11 cellular contexts compared by ENCODE assay signal in the genomic region with DNA sequence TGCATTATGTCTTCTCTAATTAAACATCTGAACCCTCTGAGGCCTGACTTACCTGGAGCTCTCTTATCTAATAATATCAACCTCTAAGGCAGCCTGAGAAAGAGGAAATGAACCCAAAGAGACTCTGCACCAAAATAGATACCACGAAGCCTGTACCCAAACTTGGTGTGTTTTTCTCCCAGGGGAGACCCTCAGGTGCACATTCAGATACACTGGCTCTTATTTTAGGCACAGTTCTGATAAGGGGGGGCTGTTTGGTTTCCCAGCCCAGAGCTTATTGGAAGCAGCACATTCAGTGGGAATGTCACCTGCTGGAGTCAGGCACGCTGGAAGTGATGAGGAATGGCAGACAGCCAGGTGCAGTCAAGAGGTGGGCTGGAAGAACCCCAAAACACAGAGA. TPM values are rescaled to one million over a fixed set of nuclear protein-coding genes. Genes with fewer than 3 reads are reported as not detected.
DNase-seq lines count a peak whose midpoint lies in the region; ATAC-seq and TF ChIP-seq lines count a peak whose summit lies in the region.
"Had no signal": no experiment of that assay in that cellular context is flagged by ENCODE, and none has a peak within 500 bp of the region (broad histone marks: within the 10 kb centered on the region; RNA-seq: fewer than 3 reads in every experiment).

No MANE protein-coding gene starts in this region.

- TF ChIP-seq CTCF in RWPE1 (conservative IDR thresholded peaks at IDR 0.05; ENCODE audit: low read depth): no peak

- ATAC-seq in GM21576 (IDR thresholded peaks at IDR 0.05; ENCODE audit: unreplicated experiment): peak; percentile 57
- peak; percentile 64 for ATAC-seq in HG03354 (IDR thresholded peaks at IDR 0.05; ENCODE audit: poor library complexity, severe bottlenecking, unreplicated experiment)
- ATAC-seq: A549 had no signal

- H3K4me3 ChIP-seq in mucosa of rectum (ENCODE audit: low read length in 2 of 2): no peak overlapping the region
- H3K4me3 ChIP-seq: A549 had no signal

- peak overlapping the region; percentile 59 for H3K4me3 Mint-ChIP-seq in activated CD4-positive, alpha-beta T cell treated with anti-CD3 and anti-CD28 coated beads, Interleukin-2, amount 10 ng/mL, durations not matched to agents 7 days and 5 days
- H3K4me3 Mint-ChIP-seq: dendritic cell treated with granulocyte-macrophage colony-stimulating factor and Interleukin-4, amounts not matched to agents 40 ng/mL and 50 ng/mL, for 4 days had no signal

- peaks cover 7% of the 10 kb centered on the region for H3K4me1 Mint-ChIP-seq in activated CD4-positive, alpha-beta T cell treated with anti-CD3 and anti-CD28 coated beads, Interleukin-2, amount 10 ng/mL, durations not matched to agents 7 days and 5 days

- peaks cover 0 to 2% of the 10 kb centered on the region in 2 donors for H3K4me1 ChIP-seq in mucosa of rectum (ENCODE audit: control insufficient read depth in 2 of 2, insufficient read depth in 2 of 2, low read length in 2 of 2)
- H3K4me1 ChIP-seq: A549 had no signal

- no peak for DNase-seq in activated CD4-positive, alpha-beta T cell treated with anti-CD3 and anti-CD28 coated beads, Interleukin-2, amount 10 ng/mL, durations not matched to agents 7 days and 5 days
- DNase-seq in activated CD4-positive, alpha-beta T cell treated with anti-CD3 and anti-CD28 coated beads for 1 hour: no peak
- DNase-seq in RWPE1 (ENCODE audit: low spot score) (no peak), KBM-7 (no peak)
- no peak for DNase-seq in activated CD4-positive, alpha-beta T cell treated with anti-CD3 and anti-CD28 coated beads, Interleukin-2, amount 50 U/mL, for 4 hours
- DNase-seq: nucleus accumbens had no signal

- H3K9me3 Mint-ChIP-seq in activated CD4-positive, alpha-beta T cell treated with anti-CD3 and anti-CD28 coated beads, Interleukin-2, amount 10 ng/mL, durations not matched to agents 7 days and 5 days: no peaks in the 10 kb centered on the region
- H3K9me3 Mint-ChIP-seq: dendritic cell treated with granulocyte-macrophage colony-stimulating factor and Interleukin-4, amounts not matched to agents 40 ng/mL and 50 ng/mL, for 4 days had no signal

- H3K36me3 ChIP-seq in mucosa of rectum (ENCODE audit: control insufficient read depth in 2 of 2, insufficient read depth in 2 of 2, low read length in 2 of 2): no peaks in the 10 kb centered on the region

- H3K9ac ChIP-seq in mucosa of rectum (ENCODE audit: low read depth in 1 of 2, low read length in 2 of 2): no peak overlapping the region

- POLR2A ChIA-PET in activated CD4-positive, alpha-beta T cell treated with anti-CD3 and anti-CD28 coated beads, Interleukin-2, amount 10 ng/mL, durations not matched to agents 7 days and 5 days (lab: Charles Lee): no interaction called here
- POLR2A ChIA-PET in RWPE1 (lab: Yijun Ruan, JAX; ENCODE audit: low non-redundant PET): no interaction called here

- H3K27me3 ChIP-seq in mucosa of rectum (ENCODE audit: control insufficient read depth in 2 of 2, insufficient read depth in 2 of 2, low read length in 2 of 2): peaks cover 0 to 2% of the 10 kb centered on the region in 2 donors

- no peaks in the 10 kb centered on the region for H3K9me3 ChIP-seq in mucosa of rectum (ENCODE audit: control insufficient read depth in 2 of 2, low read length in 2 of 2)
- H3K9me3 ChIP-seq: A549 had no signal

- peaks cover 4% of the 10 kb centered on the region for H3K27me3 Mint-ChIP-seq in activated CD4-positive, alpha-beta T cell treated with anti-CD3 and anti-CD28 coated beads, Interleukin-2, amount 10 ng/mL, durations not matched to agents 7 days and 5 days

- H3K36me3 Mint-ChIP-seq in activated CD4-positive, alpha-beta T cell treated with anti-CD3 and anti-CD28 coated beads, Interleukin-2, amount 10 ng/mL, durations not matched to agents 7 days and 5 days (ENCODE audit: low read depth): no peaks in the 10 kb centered on the region

- H3K27ac ChIP-seq in mucosa of rectum (ENCODE audit: low read depth in 2 of 2, low read length in 2 of 2): peak overlapping the region; percentile 9 to 64
- no peak overlapping the region for H3K27ac ChIP-seq in RWPE1
- H3K27ac ChIP-seq: A549 had no signal

- in situ Hi-C loops in KBM-7 (cut with MboI; ENCODE audit: low pct_unique_long_range_greater_than_20kb, low sequenced_read_pairs): no loop called here

- H3K27ac Mint-ChIP-seq in activated CD4-positive, alpha-beta T cell treated with anti-CD3 and anti-CD28 coated beads, Interleukin-2, amount 10 ng/mL, durations not matched to agents 7 days and 5 days: no peak overlapping the region
- H3K27ac Mint-ChIP-seq: dendritic cell treated with granulocyte-macrophage colony-stimulating factor and Interleukin-4, amounts not matched to agents 40 ng/mL and 50 ng/mL, for 4 days had no signal

- CTCF ChIA-PET in activated CD4-positive, alpha-beta T cell treated with anti-CD3 and anti-CD28 coated beads, Interleukin-2, amount 10 ng/mL, durations not matched to agents 7 days and 5 days (lab: Charles Lee): no interaction called here
- CTCF ChIA-PET in RWPE1 (lab: Yijun Ruan, JAX): no interaction called here

RNA-seq across cellular contexts. Expression of gene CCR6, which starts 9.8 kb away (rescaled TPM):
- total RNA-seq in activated CD4-positive, alpha-beta T cell treated with anti-CD3 and anti-CD28 coated beads, Interleukin-2, amount 10 ng/mL, durations not matched to agents 7 days and 5 days: 1 to 10 TPM; 6.7 to 7.4 TPM

RNA-seq across cellular contexts. Expression of gene GPR31, which starts 44.7 kb away (rescaled TPM):
- total RNA-seq in activated CD4-positive, alpha-beta T cell treated with anti-CD3 and anti-CD28 coated beads, Interleukin-2, amount 10 ng/mL, durations not matched to agents 7 days and 5 days: not detected
